8 cellular contexts compared by ENCODE assay signal in genomic region chr5:177311723-177312648, GRCh38. TPM values are rescaled to one million over a fixed set of nuclear protein-coding genes. Genes with fewer than 3 reads are reported as not detected.
DNase-seq lines count a peak whose midpoint lies in the region; ATAC-seq and TF ChIP-seq lines count a peak whose summit lies in the region.

MXD3 (minus strand) TSS chr5:177311898; CDS start chr5:177311830, 68 bp downstream.

- peaks cover 2% of the 10 kb centered on the region for H3K36me3 ChIP-seq in adipocyte (ENCODE audit: control insufficient read depth, insufficient read depth, low read length, severe bottlenecking)
- H3K36me3 ChIP-seq in prostate gland = no peaks in the 10 kb centered on the region
- no peaks in the 10 kb centered on the region for H3K36me3 ChIP-seq in urinary bladder (ENCODE audit: insufficient read depth)

- no peaks in the 10 kb centered on the region for H3K9me3 ChIP-seq in adipocyte (ENCODE audit: control insufficient read depth, low read length)
- no peaks in the 10 kb centered on the region for H3K9me3 ChIP-seq in prostate gland

- POLR2A ChIA-PET in T-cell (lab: Charles Lee) = interaction anchor here in 1 of 2 donors (0.7 kb wide), 1 partner anchor 39 kb away, joined by 3 read pairs; the partner anchor contains the start of gene LMAN2

- intact Hi-C loops in left cardiac atrium (cut with DNase I) = loop anchor here in 1 of 2 donors (10.0 kb wide), 1 partner anchor 53 kb away; no protein-coding TSS in a partner anchor
- intact Hi-C loops in prostate gland (cut with DNase I) = loop anchor here (5.0 kb wide), 1 partner anchor 45 kb away; the partner anchor contains the start of gene RGS14

- TF ChIP-seq CTCF in prostate gland (IDR thresholded peaks at IDR 0.05) = peak in 1 of 4 experiments; percentile 8

- no peaks in the 10 kb centered on the region for H3K27me3 ChIP-seq in adipocyte (replicated peaks; ENCODE audit: control insufficient read depth, insufficient read depth, low read length)
- H3K27me3 ChIP-seq in prostate gland (replicated peaks; ENCODE audit: insufficient read depth) = no peaks in the 10 kb centered on the region

- H3K27ac ChIP-seq in prostate gland (no peak within 1 kb of the TSS), urinary bladder (ENCODE audit: low read depth) (no peak within 1 kb of the TSS)

- DNase-seq in NCI-H146 treated with DMSO at 0.1 percent for 48 hours (lab: John Stamatoyannopoulos, UW; ENCODE audit: unreplicated experiment) (peak; percentile 90), T-cell (peak; percentile 80 to 96 (median 92)), adipocyte (ENCODE audit: low read depth) (peak; percentile 98), left cardiac atrium (peak; percentile 99), prostate gland (ENCODE audit: low spot score) (peak; percentile 96)

- WGBS in prostate gland = under 1% methylated on average over 57 of the region's 78 CpGs
- under 1% methylated on average over 78 of the region's 78 CpGs for WGBS in urinary bladder

- peak within 1 kb of the TSS in 1 of 2 donors; percentile 28 for H3K27ac Mint-ChIP-seq in T-cell

- H3K36me3 Mint-ChIP-seq in T-cell = peaks cover under 1% of the 10 kb centered on the region

- H3K4me1 ChIP-seq in adipocyte (ENCODE audit: control insufficient read depth, insufficient read depth, low read length) (peaks cover 14% of the 10 kb centered on the region), prostate gland (replicated peaks) (peaks cover 11% of the 10 kb centered on the region), urinary bladder (ENCODE audit: insufficient read depth) (no peaks in the 10 kb centered on the region)

- H3K9ac ChIP-seq in adipocyte (ENCODE audit: low read length) = no peak within 1 kb of the TSS

- H3K4me1 Mint-ChIP-seq in T-cell = peaks cover 14 to 41% (median 27%) of the 10 kb centered on the region in 3 donors

- peaks cover 0 to 4% of the 10 kb centered on the region in 2 donors for H3K27me3 Mint-ChIP-seq in T-cell

- TF ChIP-seq POLR2A in prostate gland (IDR thresholded peaks at IDR 0.05) = no peak

- CTCF ChIA-PET in T-cell (lab: Charles Lee) = interaction anchor here (0.5 to 0.7 kb wide), 3 partner anchors 40 to 176 kb away, joined by 3 to 10 read pairs (median 3); partner anchors contain the start of gene LMAN2 (in 1 of the 2)

- no peaks in the 10 kb centered on the region for H3K9me3 Mint-ChIP-seq in T-cell

- H3K4me3 ChIP-seq in adipocyte (ENCODE audit: low read length) (peak within 1 kb of the TSS; percentile 84), prostate gland (peak within 1 kb of the TSS; percentile 36 to 50), urinary bladder (ENCODE audit: low read depth, low read length) (peak within 1 kb of the TSS; percentile 38)

- H3K4me3 Mint-ChIP-seq in T-cell = peak within 1 kb of the TSS; percentile 71 to 90 (median 71)

- ATAC-seq in GM18498 (IDR thresholded peaks at IDR 0.05; ENCODE audit: unreplicated experiment) = peak; percentile 79
- ATAC-seq in HG02884 (IDR thresholded peaks at IDR 0.05; ENCODE audit: unreplicated experiment) = peak; percentile 66
- ATAC-seq in T-cell (replicated peaks in 1 of 4) = peak; percentile 91 to 94 (median 92)
- peak; percentile 92 to 97 for ATAC-seq in left cardiac atrium

RNA-seq across cellular contexts. Expression of gene MXD3, which starts in this region (rescaled TPM):
- total RNA-seq in T-cell (10 to 100 TPM in 4 of 5 donors, 1 to 10 TPM in 1; 9.3 to 15.2 (median 12.4) TPM), left cardiac atrium (1 to 10 TPM; 2.8 to 3.4 TPM), prostate gland (10 to 100 TPM; 13.5 to 20.5 TPM), urinary bladder (11.3 TPM)
- polyA plus RNA-seq in urinary bladder = 4.0 TPM
